Comparison of ENCODE assay signal across 1 cellular context in the genomic region with DNA sequence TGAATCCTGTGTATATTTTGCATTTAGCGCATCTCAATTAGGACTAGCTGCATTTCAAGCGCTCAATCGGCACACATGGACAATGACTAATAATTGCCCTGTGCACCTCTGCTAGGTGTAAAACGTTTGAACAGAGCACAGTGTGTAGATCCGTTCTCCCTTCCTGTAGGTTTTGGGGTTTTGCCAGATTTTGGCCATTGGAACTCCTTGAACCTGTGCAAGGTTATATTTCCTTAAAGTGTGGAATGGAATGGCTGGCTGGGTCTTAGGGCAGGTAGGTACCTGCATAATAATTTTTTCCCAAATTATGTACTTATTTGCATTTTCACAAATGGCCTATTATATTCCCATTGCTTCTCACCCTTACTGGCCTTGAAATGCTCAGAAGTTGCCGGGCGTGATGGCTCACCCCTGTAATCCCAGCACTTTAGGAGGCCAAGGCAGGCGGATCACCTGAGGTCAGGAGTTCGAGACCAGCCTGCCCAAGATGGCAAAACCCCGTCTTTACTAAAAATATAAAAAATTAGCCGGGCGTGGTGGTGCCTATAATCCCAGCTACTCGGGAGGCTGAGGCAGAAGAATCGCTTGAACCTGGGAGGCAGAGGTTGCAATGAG.
TF ChIP-seq lines count a peak whose summit lies in the region.

No MANE protein-coding gene starts in this region.

TF ChIP-seq in K562, 482 proteins besides CTCF, POLR2A, EP300 and RAD21 (continued from another document):
- TF ChIP-seq RBBP5 (IDR thresholded peaks at IDR 0.05; ENCODE audit: borderline replicate concordance, insufficient read depth, low read length, poor library complexity, severe bottlenecking) = peak; percentile 38
- TF ChIP-seq ZNF586 (CRISPR knock-in tag; conservative IDR thresholded peaks at IDR 0.05) = peak; percentile 14; the same call in 1 of the 2 replicates
- TF ChIP-seq ZBTB17 (CRISPR knock-in tag; IDR thresholded peaks at IDR 0.05) = 0 out of 2 replicates have a peak, but pooled peaks have one; percentile 89
- TF ChIP-seq, protein P1, sequence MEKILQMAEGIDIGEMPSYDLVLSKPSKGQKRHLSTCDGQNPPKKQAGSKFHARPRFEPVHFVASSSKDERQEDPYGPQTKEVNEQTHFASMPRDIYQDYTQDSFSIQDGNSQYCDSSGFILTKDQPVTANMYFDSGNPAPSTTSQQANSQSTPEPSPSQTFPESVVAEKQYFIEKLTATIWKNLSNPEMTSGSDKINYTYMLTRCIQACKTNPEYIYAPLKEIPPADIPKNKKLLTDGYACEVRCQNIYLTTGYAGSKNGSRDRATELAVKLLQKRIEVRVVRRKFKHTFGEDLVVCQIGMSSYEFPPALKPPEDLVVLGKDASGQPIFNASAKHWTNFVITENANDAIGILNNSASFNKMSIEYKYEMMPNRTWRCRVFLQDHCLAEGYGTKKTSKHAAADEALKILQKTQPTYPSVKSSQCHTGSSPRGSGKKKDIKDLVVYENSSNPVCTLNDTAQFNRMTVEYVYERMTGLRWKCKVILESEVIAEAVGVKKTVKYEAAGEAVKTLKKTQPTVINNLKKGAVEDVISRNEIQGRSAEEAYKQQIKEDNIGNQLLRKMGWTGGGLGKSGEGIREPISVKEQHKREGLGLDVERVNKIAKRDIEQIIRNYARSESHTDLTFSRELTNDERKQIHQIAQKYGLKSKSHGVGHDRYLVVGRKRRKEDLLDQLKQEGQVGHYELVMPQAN (IDR thresholded peaks at IDR 0.05; ENCODE audit: borderline replicate concordance) = no peak
- TF ChIP-seq ZNF12 (CRISPR knock-in tag; IDR thresholded peaks at IDR 0.05) = no peak
- peak; percentile 0; the same call in 1 of the 2 replicates for TF ChIP-seq MAFF (IDR thresholded peaks at IDR 0.05; ENCODE audit: low read length)
- TF ChIP-seq, protein P2, sequence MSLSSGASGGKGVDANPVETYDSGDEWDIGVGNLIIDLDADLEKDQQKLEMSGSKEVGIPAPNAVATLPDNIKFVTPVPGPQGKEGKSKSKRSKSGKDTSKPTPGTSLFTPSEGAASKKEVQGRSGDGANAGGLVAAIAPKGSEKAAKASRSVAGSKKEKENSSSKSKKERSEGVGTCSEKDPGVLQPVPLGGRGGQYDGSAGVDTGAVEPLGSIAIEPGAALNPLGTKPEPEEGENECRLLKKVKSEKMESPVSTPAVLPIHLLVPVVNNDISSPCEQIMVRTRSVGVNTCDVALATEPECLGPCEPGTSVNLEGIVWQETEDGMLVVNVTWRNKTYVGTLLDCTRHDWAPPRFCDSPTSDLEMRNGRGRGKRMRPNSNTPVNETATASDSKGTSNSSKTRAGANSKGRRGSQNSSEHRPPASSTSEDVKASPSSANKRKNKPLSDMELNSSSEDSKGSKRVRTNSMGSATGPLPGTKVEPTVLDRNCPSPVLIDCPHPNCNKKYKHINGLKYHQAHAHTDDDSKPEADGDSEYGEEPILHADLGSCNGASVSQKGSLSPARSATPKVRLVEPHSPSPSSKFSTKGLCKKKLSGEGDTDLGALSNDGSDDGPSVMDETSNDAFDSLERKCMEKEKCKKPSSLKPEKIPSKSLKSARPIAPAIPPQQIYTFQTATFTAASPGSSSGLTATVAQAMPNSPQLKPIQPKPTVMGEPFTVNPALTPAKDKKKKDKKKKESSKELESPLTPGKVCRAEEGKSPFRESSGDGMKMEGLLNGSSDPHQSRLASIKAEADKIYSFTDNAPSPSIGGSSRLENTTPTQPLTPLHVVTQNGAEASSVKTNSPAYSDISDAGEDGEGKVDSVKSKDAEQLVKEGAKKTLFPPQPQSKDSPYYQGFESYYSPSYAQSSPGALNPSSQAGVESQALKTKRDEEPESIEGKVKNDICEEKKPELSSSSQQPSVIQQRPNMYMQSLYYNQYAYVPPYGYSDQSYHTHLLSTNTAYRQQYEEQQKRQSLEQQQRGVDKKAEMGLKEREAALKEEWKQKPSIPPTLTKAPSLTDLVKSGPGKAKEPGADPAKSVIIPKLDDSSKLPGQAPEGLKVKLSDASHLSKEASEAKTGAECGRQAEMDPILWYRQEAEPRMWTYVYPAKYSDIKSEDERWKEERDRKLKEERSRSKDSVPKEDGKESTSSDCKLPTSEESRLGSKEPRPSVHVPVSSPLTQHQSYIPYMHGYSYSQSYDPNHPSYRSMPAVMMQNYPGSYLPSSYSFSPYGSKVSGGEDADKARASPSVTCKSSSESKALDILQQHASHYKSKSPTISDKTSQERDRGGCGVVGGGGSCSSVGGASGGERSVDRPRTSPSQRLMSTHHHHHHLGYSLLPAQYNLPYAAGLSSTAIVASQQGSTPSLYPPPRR (CRISPR knock-in tag; IDR thresholded peaks at IDR 0.05; ENCODE audit: borderline replicate concordance) = 0 out of 2 replicates have a peak, but pooled peaks have one; percentile 20
- 0 out of 2 replicates have a peak, but pooled peaks have one; percentile 25 for TF ChIP-seq SMARCA5 (IDR thresholded peaks at IDR 0.05)
- TF ChIP-seq SP2 (IDR thresholded peaks at IDR 0.05; ENCODE audit: extremely low read depth, low read depth, low read length, poor library complexity, severe bottlenecking) = no peak
- peak; percentile 66; the same call in 1 of the 2 replicates for TF ChIP-seq LCOR (CRISPR knock-in tag; IDR thresholded peaks at IDR 0.05)
- TF ChIP-seq, protein P3, sequence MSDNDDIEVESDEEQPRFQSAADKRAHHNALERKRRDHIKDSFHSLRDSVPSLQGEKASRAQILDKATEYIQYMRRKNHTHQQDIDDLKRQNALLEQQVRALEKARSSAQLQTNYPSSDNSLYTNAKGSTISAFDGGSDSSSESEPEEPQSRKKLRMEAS (CRISPR knock-in tag; IDR thresholded peaks at IDR 0.05) = peak; percentile 32; the same call in 1 of the 2 replicates
- no peak for TF ChIP-seq POLR2AphosphoS2 (IDR thresholded peaks at IDR 0.05; ENCODE audit: low read length)
- TF ChIP-seq, protein P4, sequence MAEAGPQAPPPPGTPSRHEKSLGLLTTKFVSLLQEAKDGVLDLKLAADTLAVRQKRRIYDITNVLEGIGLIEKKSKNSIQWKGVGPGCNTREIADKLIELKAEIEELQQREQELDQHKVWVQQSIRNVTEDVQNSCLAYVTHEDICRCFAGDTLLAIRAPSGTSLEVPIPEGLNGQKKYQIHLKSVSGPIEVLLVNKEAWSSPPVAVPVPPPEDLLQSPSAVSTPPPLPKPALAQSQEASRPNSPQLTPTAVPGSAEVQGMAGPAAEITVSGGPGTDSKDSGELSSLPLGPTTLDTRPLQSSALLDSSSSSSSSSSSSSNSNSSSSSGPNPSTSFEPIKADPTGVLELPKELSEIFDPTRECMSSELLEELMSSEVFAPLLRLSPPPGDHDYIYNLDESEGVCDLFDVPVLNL (CRISPR knock-in tag; IDR thresholded peaks at IDR 0.05; ENCODE audit: low read depth) = peak; percentile 44; the same call in 1 of the 2 replicates
- TF ChIP-seq ZC3H4 (CRISPR knock-in tag; IDR thresholded peaks at IDR 0.05; ENCODE audit: borderline replicate concordance) = peak; percentile 18; the same call in 1 of the 2 replicates
- TF ChIP-seq JUND (IDR thresholded peaks at IDR 0.05; ENCODE audit: borderline replicate concordance, low read depth, low read length) = no peak
- TF ChIP-seq JUND (tag; IDR thresholded peaks at IDR 0.05; ENCODE audit: borderline replicate concordance, low read depth, low read length) = 0 out of 3 replicates have a peak, but pooled peaks have one; percentile 32
- peak; percentile 15; the same call in 1 of the 2 replicates for TF ChIP-seq CTBP1 (IDR thresholded peaks at IDR 0.05; ENCODE audit: borderline replicate concordance)
- no peak for TF ChIP-seq ZNF436 (CRISPR knock-in tag; IDR thresholded peaks at IDR 0.05)
- TF ChIP-seq RAD51 (IDR thresholded peaks at IDR 0.05; ENCODE audit: borderline replicate concordance, low read depth) = no peak
TF ChIP-seq in K562: peak in this region for 32.
